Comparison of ENCODE assay signal across 19 cellular contexts in genomic region chr18:50125456-50125855, GRCh38.
"Had no signal": no experiment of that assay in that cellular context is flagged by ENCODE, and none has a peak within 500 bp of the region (broad histone marks: within the 10 kb centered on the region; RNA-seq: fewer than 3 reads in every experiment).

No MANE protein-coding gene starts in this region.

- H2AFZ ChIP-seq: parathyroid adenoma had no signal

- H3K4me1 ChIP-seq: esophagus muscularis mucosa, prostate gland, spleen, testis had no signal

- FAIRE-seq: endometrium, keratinocyte had no signal

- H3K27ac Mint-ChIP-seq: immature natural killer cell; naive thymus-derived CD4-positive, alpha-beta T cell; nephron progenitor cell; stimulated activated memory B cell treated with anti-CD40 and anti-IgM and Interleukin-4, amounts not matched to agents 10 μg/mL and 1 μg/mL and 100 μg/mL, for 72 hours; stimulated activated naive CD8-positive, alpha-beta T cell treated with anti-CD3 and anti-CD28 coated beads, Interleukin-15, Interleukin-2, amounts not matched to agents 100 ng/mL and 50 ng/mL, for 24 hours had no signal

- H3K27ac ChIP-seq: esophagus muscularis mucosa, parathyroid adenoma, prostate gland, spleen, testis, transverse colon had no signal

- H3K27me3 ChIP-seq: testis, transverse colon had no signal

- H3K36me3 ChIP-seq: esophagus muscularis mucosa, prostate gland, spleen, transverse colon had no signal

- DNase-seq: effector memory CD4-positive, alpha-beta T cell; immature natural killer cell; left colon; mesendoderm; naive thymus-derived CD4-positive, alpha-beta T cell; nephron progenitor cell; spleen; stimulated activated CD4-positive, alpha-beta T cell treated with anti-CD3 and anti-CD28 coated beads, Interleukin-15, amount 100 ng/mL, for 24 hours; stimulated activated CD4-positive, alpha-beta T cell treated with anti-CD3 and anti-CD28 coated beads, Interleukin-1b, Interleukin-23, amount 100 ng/mL, for 48 hours; stimulated activated CD4-positive, alpha-beta T cell treated with anti-CD3 and anti-CD28 coated beads, Interleukin-4, amount 100 ng/mL, for 24 hours; testis; transverse colon had no signal

- H3K9me3 Mint-ChIP-seq: immature natural killer cell; naive thymus-derived CD4-positive, alpha-beta T cell; nephron progenitor cell; stimulated activated memory B cell treated with anti-CD40 and anti-IgM and Interleukin-4, amounts not matched to agents 10 μg/mL and 1 μg/mL and 100 μg/mL, for 72 hours; stimulated activated naive CD8-positive, alpha-beta T cell treated with anti-CD3 and anti-CD28 coated beads, Interleukin-15, Interleukin-2, amounts not matched to agents 100 ng/mL and 50 ng/mL, for 24 hours had no signal

- H3K9me3 ChIP-seq: esophagus muscularis mucosa, prostate gland, spleen, testis, transverse colon had no signal

- H3K9ac ChIP-seq: parathyroid adenoma had no signal

- H3K4me3 Mint-ChIP-seq: immature natural killer cell; naive thymus-derived CD4-positive, alpha-beta T cell; nephron progenitor cell; stimulated activated memory B cell treated with anti-CD40 and anti-IgM and Interleukin-4, amounts not matched to agents 10 μg/mL and 1 μg/mL and 100 μg/mL, for 72 hours; stimulated activated naive CD8-positive, alpha-beta T cell treated with anti-CD3 and anti-CD28 coated beads, Interleukin-15, Interleukin-2, amounts not matched to agents 100 ng/mL and 50 ng/mL, for 24 hours had no signal

- H3K4me1 Mint-ChIP-seq: immature natural killer cell; naive thymus-derived CD4-positive, alpha-beta T cell; nephron progenitor cell; stimulated activated memory B cell treated with anti-CD40 and anti-IgM and Interleukin-4, amounts not matched to agents 10 μg/mL and 1 μg/mL and 100 μg/mL, for 72 hours had no signal

- H3K36me3 Mint-ChIP-seq: immature natural killer cell; naive thymus-derived CD4-positive, alpha-beta T cell; stimulated activated memory B cell treated with anti-CD40 and anti-IgM and Interleukin-4, amounts not matched to agents 10 μg/mL and 1 μg/mL and 100 μg/mL, for 72 hours had no signal

- H3K4me3 ChIP-seq: esophagus muscularis mucosa, prostate gland, spleen, testis, transverse colon had no signal
